ENCODE assay signal across 24 cellular contexts in the genomic region with DNA sequence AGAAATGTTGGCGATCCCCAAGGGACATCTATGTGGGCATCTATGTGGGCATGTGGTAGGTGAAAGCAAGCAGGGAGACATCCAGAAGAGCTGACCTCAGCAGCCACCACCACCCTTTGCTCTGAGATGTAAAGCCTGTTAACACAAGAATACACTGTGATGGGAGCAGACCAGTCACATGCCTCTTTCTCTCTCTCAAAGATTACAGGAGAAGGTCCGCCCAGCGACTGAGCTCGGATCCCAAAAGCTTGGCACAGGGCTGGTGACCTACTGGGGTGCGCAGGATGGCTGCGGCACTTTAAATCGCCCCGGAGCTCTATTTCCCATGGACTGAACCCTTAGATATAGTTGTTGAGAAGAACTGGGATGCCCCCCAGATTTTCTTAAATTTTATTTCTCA. TPM values are rescaled to one million over a fixed set of nuclear protein-coding genes. Genes with fewer than 3 reads are reported as not detected.
A peak's percentile ranks its signal among the peaks of the same experiment; 100 is the strongest.
DNase-seq lines count a peak whose midpoint lies in the region; ATAC-seq and TF ChIP-seq lines count a peak whose summit lies in the region.
"Had no signal": no experiment of that assay in that cellular context is flagged by ENCODE, and none has a peak within 500 bp of the region (broad histone marks: within the 10 kb centered on the region; RNA-seq: fewer than 3 reads in every experiment).

No MANE protein-coding gene starts in this region.

- H3K9me3 Mint-ChIP-seq in endothelial cell (ENCODE audit: unreplicated experiment), result no peaks in the 10 kb centered on the region
- no peaks in the 10 kb centered on the region for H3K9me3 Mint-ChIP-seq in T-helper 2 cell treated with Interferon-gamma antibody and Interleukin-4, amounts not matched to agents 5 μg/mL and 100 μg/mL, for 36 hours
- H3K9me3 Mint-ChIP-seq: CD4-positive, alpha-beta T cell; CD8-positive, alpha-beta memory T cell had no signal

- ATAC-seq in HG03342 (IDR thresholded peaks at IDR 0.05; ENCODE audit: unreplicated experiment), result no peak
- ATAC-seq: A549, GM12878 had no signal

- no peaks in the 10 kb centered on the region for H3K36me3 Mint-ChIP-seq in endothelial cell (ENCODE audit: low read depth, unreplicated experiment)
- no peaks in the 10 kb centered on the region for H3K36me3 Mint-ChIP-seq in T-helper 2 cell treated with Interferon-gamma antibody and Interleukin-4, amounts not matched to agents 5 μg/mL and 100 μg/mL, for 36 hours (ENCODE audit: low read depth)
- H3K36me3 Mint-ChIP-seq: CD14-positive monocyte had no signal

- DNase-seq in endothelial cell (ENCODE audit: low spot score) (no peak), posterior vena cava (ENCODE audit: low spot score) (peak; percentile 75), uterus (peak in 1 of 2 donors; percentile 25), iPS-NIHi7 (ENCODE audit: extremely low spot score) (no peak), mucosa of gallbladder (ENCODE audit: low spot score) (no peak)
- DNase-seq in T-helper 2 cell treated with Interferon-gamma antibody and Interleukin-4, amounts not matched to agents 5 μg/mL and 100 μg/mL, for 36 hours (ENCODE audit: low spot score), result no peak
- DNase-seq: 8988T; ACHN; AML-193; BE2C; CD4-positive, alpha-beta T cell; CD8-positive, alpha-beta memory T cell; DMS 273 treated with DMSO at 0.1 percent for 48 hours; DMS79; EL; GDM1; GM23248; H7; HCEC 1CT had no signal

- peak overlapping the region; percentile 48 to 58 for H3K27ac ChIP-seq in uterus
- H3K27ac ChIP-seq: A549; BLaER1 treated with 17β-estradiol and CSF1 and Interleukin-3, amounts not matched to agents 10 nM and 100 nM; GM23248 had no signal

- H3K36me3 ChIP-seq in uterus, result no peaks in the 10 kb centered on the region
- H3K36me3 ChIP-seq: BE2C; BLaER1 treated with 17β-estradiol and CSF1 and Interleukin-3, amounts not matched to agents 10 nM and 100 nM had no signal

- no peak for TF ChIP-seq POLR2A in uterus (IDR thresholded peaks at IDR 0.05)

- peaks cover 0 to 13% of the 10 kb centered on the region in 2 donors for H3K4me1 ChIP-seq in uterus
- H3K4me1 ChIP-seq: BLaER1 treated with 17β-estradiol and CSF1 and Interleukin-3, amounts not matched to agents 10 nM and 100 nM had no signal

- TF ChIP-seq CTCF in endothelial cell (IDR thresholded peaks at IDR 0.05; ENCODE audit: unreplicated experiment), result no peak
- TF ChIP-seq CTCF in uterus (IDR thresholded peaks at IDR 0.05), result no peak

- H3K27ac Mint-ChIP-seq in endothelial cell (ENCODE audit: unreplicated experiment), result peak overlapping the region; percentile 24
- no peak overlapping the region for H3K27ac Mint-ChIP-seq in T-helper 2 cell treated with Interferon-gamma antibody and Interleukin-4, amounts not matched to agents 5 μg/mL and 100 μg/mL, for 36 hours
- H3K27ac Mint-ChIP-seq: CD14-positive monocyte; CD4-positive, alpha-beta T cell; CD8-positive, alpha-beta memory T cell had no signal

- H3K9me3 ChIP-seq in uterus, result no peaks in the 10 kb centered on the region
- H3K9me3 ChIP-seq: BE2C had no signal

- intact Hi-C loops in posterior vena cava (cut with DNase I), result no loop called here
- intact Hi-C loops in uterus (cut with DNase I; ENCODE audit: low total_unique reads), result no loop called here

- H3K27me3 ChIP-seq in uterus, result no peaks in the 10 kb centered on the region
- H3K27me3 ChIP-seq: BE2C; BLaER1 treated with 17β-estradiol and CSF1 and Interleukin-3, amounts not matched to agents 10 nM and 100 nM had no signal

- H3K4me3 Mint-ChIP-seq in endothelial cell (ENCODE audit: unreplicated experiment), result no peak overlapping the region
- no peak overlapping the region for H3K4me3 Mint-ChIP-seq in T-helper 2 cell treated with Interferon-gamma antibody and Interleukin-4, amounts not matched to agents 5 μg/mL and 100 μg/mL, for 36 hours
- H3K4me3 Mint-ChIP-seq: CD14-positive monocyte; CD4-positive, alpha-beta T cell; CD8-positive, alpha-beta memory T cell had no signal

- no peak overlapping the region for H3K4me3 ChIP-seq in uterus
- H3K4me3 ChIP-seq: A549; BLaER1 treated with 17β-estradiol and CSF1 and Interleukin-3, amounts not matched to agents 10 nM and 100 nM; GM12878; GM23248 had no signal

- H3K27me3 Mint-ChIP-seq in endothelial cell (ENCODE audit: unreplicated experiment), result peaks cover 2% of the 10 kb centered on the region
- no peaks in the 10 kb centered on the region for H3K27me3 Mint-ChIP-seq in T-helper 2 cell treated with Interferon-gamma antibody and Interleukin-4, amounts not matched to agents 5 μg/mL and 100 μg/mL, for 36 hours (ENCODE audit: low read depth)
- H3K27me3 Mint-ChIP-seq: CD4-positive, alpha-beta T cell; CD8-positive, alpha-beta memory T cell had no signal

- peaks cover 23% of the 10 kb centered on the region for H3K4me1 Mint-ChIP-seq in endothelial cell (ENCODE audit: unreplicated experiment)
- no peaks in the 10 kb centered on the region for H3K4me1 Mint-ChIP-seq in T-helper 2 cell treated with Interferon-gamma antibody and Interleukin-4, amounts not matched to agents 5 μg/mL and 100 μg/mL, for 36 hours (ENCODE audit: low read depth)
- H3K4me1 Mint-ChIP-seq: CD14-positive monocyte; CD8-positive, alpha-beta memory T cell had no signal

RNA-seq across cellular contexts. Expression of a gene that starts 37.8 kb away (rescaled TPM):
- total RNA-seq in endothelial cell (ENCODE audit: unreplicated experiment) (34.9 TPM), posterior vena cava (10 to 100 TPM; 29.9 to 30.4 TPM), uterus (100 to 1,000 TPM in 1 of 4 donors, 10 to 100 TPM in 3; 23.2 to 218 (median 55.1) TPM), mucosa of gallbladder (21.8 TPM)
